In genomic region chr9:20041717-20042116, GRCh38 we compare ENCODE assay signal across 14 cellular contexts.
DNase-seq lines count a peak whose midpoint lies in the region; ATAC-seq and TF ChIP-seq lines count a peak whose summit lies in the region.
"Had no signal": no experiment of that assay in that cellular context is flagged by ENCODE, and none has a peak within 500 bp of the region (broad histone marks: within the 10 kb centered on the region; RNA-seq: fewer than 3 reads in every experiment).

No MANE protein-coding gene starts in this region.

- no peaks in the 10 kb centered on the region for H3K27me3 ChIP-seq in foreskin keratinocyte
- H3K27me3 ChIP-seq: cardiac muscle cell had no signal

- peaks cover 57% of the 10 kb centered on the region for H3K4me1 Mint-ChIP-seq in WTC11
- peaks cover 34% of the 10 kb centered on the region for H3K4me1 Mint-ChIP-seq in stimulated activated effector memory CD8-positive, alpha-beta T cell treated with anti-CD3 and anti-CD28 coated beads, Interleukin-12 subunit alpha, Interleukin-12 subunit beta, amount 100 ng/mL, for 72 hours

- no peaks in the 10 kb centered on the region for H3K9me3 Mint-ChIP-seq in WTC11
- H3K9me3 Mint-ChIP-seq in stimulated activated effector memory CD8-positive, alpha-beta T cell treated with anti-CD3 and anti-CD28 coated beads, Interleukin-12 subunit alpha, Interleukin-12 subunit beta, amount 100 ng/mL, for 72 hours = no peaks in the 10 kb centered on the region
- H3K9me3 Mint-ChIP-seq: activated CD4-positive, alpha-beta memory T cell treated with anti-CD3 and anti-CD28 coated beads, Interleukin-2, amount 10 ng/mL, durations not matched to agents 7 days and 5 days; activated naive CD4-positive, alpha-beta T cell treated with anti-CD3 and anti-CD28 coated beads for 36 hours; memory B cell had no signal

- ATAC-seq in WTC11 = peak; percentile 6
- peak; percentile 55 for ATAC-seq in stimulated activated effector memory CD8-positive, alpha-beta T cell treated with anti-CD3 and anti-CD28 coated beads, Interleukin-12 subunit alpha, Interleukin-12 subunit beta, amount 100 ng/mL, for 72 hours
- no peak for ATAC-seq in GM21447 (IDR thresholded peaks at IDR 0.05; ENCODE audit: unreplicated experiment)
- ATAC-seq in foreskin keratinocyte = no peak

- peaks cover 10% of the 10 kb centered on the region for H3K27me3 Mint-ChIP-seq in WTC11 (ENCODE audit: low read depth)
- H3K27me3 Mint-ChIP-seq: activated CD4-positive, alpha-beta memory T cell treated with anti-CD3 and anti-CD28 coated beads, Interleukin-2, amount 10 ng/mL, durations not matched to agents 7 days and 5 days had no signal

- TF ChIP-seq CTCF in WTC11 (IDR thresholded peaks at IDR 0.05) (no peak), foreskin keratinocyte (conservative IDR thresholded peaks at IDR 0.05) (no peak)

- H3K36me3 Mint-ChIP-seq in WTC11 = no peaks in the 10 kb centered on the region
- no peaks in the 10 kb centered on the region for H3K36me3 Mint-ChIP-seq in stimulated activated effector memory CD8-positive, alpha-beta T cell treated with anti-CD3 and anti-CD28 coated beads, Interleukin-12 subunit alpha, Interleukin-12 subunit beta, amount 100 ng/mL, for 72 hours
- H3K36me3 Mint-ChIP-seq: memory B cell had no signal

- peak; percentile 3 for DNase-seq in activated CD8-positive, alpha-beta memory T cell treated with anti-CD3 and anti-CD28 coated beads, Interleukin-2, amount 50 U/mL, for 1 hour (ENCODE audit: extremely low read depth)
- no peak for DNase-seq in activated CD8-positive, alpha-beta memory T cell treated with anti-CD3 and anti-CD28 coated beads for 24 hours
- DNase-seq in NCI-H128 (lab: John Stamatoyannopoulos, UW; ENCODE audit: unreplicated experiment) = peak; percentile 96
- DNase-seq in WTC11 (ENCODE audit: low spot score) = no peak
- no peak for DNase-seq in stimulated activated effector memory CD8-positive, alpha-beta T cell treated with anti-CD3 and anti-CD28 coated beads, Interleukin-12 subunit alpha, Interleukin-12 subunit beta, amount 100 ng/mL, for 72 hours (ENCODE audit: low spot score in 2 of 2)
- DNase-seq in HuH-7.5 (ENCODE audit: low spot score) = no peak
- DNase-seq in foreskin keratinocyte = no peak
- DNase-seq: activated CD4-positive, alpha-beta memory T cell treated with anti-CD3 and anti-CD28 coated beads, Interleukin-2, amount 10 ng/mL, durations not matched to agents 7 days and 5 days; activated naive CD4-positive, alpha-beta T cell treated with anti-CD3 and anti-CD28 coated beads for 36 hours; foreskin melanocyte had no signal

- POLR2A ChIA-PET in WTC11 (lab: Charles Lee) = no interaction called here

- no peaks in the 10 kb centered on the region for H3K4me1 ChIP-seq in foreskin keratinocyte

- CTCF ChIA-PET in WTC11 (lab: Charles Lee) = no interaction called here

- no peak overlapping the region for H3K27ac ChIP-seq in foreskin keratinocyte
- H3K27ac ChIP-seq: cardiac muscle cell, SK-N-MC had no signal

- H3K27ac Mint-ChIP-seq in WTC11 = no peak overlapping the region
- H3K27ac Mint-ChIP-seq in stimulated activated effector memory CD8-positive, alpha-beta T cell treated with anti-CD3 and anti-CD28 coated beads, Interleukin-12 subunit alpha, Interleukin-12 subunit beta, amount 100 ng/mL, for 72 hours = no peak overlapping the region
- H3K27ac Mint-ChIP-seq: activated naive CD4-positive, alpha-beta T cell treated with anti-CD3 and anti-CD28 coated beads for 36 hours; memory B cell had no signal

- H3K4me3 Mint-ChIP-seq in WTC11 = 0 out of 2 replicates have a peak overlapping the region, but pooled peaks have one; percentile 10
- H3K4me3 Mint-ChIP-seq in stimulated activated effector memory CD8-positive, alpha-beta T cell treated with anti-CD3 and anti-CD28 coated beads, Interleukin-12 subunit alpha, Interleukin-12 subunit beta, amount 100 ng/mL, for 72 hours = no peak overlapping the region
- H3K4me3 Mint-ChIP-seq: activated CD4-positive, alpha-beta memory T cell treated with anti-CD3 and anti-CD28 coated beads, Interleukin-2, amount 10 ng/mL, durations not matched to agents 7 days and 5 days; activated naive CD4-positive, alpha-beta T cell treated with anti-CD3 and anti-CD28 coated beads for 36 hours; memory B cell had no signal

TF ChIP-seq in WTC11, 78 proteins besides CTCF, POLR2A, EP300 and RAD21:
- TF ChIP-seq TP53 (CRISPR knock-in tag; IDR thresholded peaks at IDR 0.05) (no peak), SMAD4 (CRISPR knock-in tag; IDR thresholded peaks at IDR 0.05) (no peak), ZNF532 (CRISPR knock-in tag; IDR thresholded peaks at IDR 0.05; ENCODE audit: borderline replicate concordance) (no peak), TEAD4 (CRISPR knock-in tag; IDR thresholded peaks at IDR 0.05) (no peak)

Comparison
In these comparisons a context has a peak if more than half of its experiments do, and no peak if none do; other contexts are left out.
1. DNase-seq: peak in activated CD8-positive, alpha-beta memory T cell treated with anti-CD3 and anti-CD28 coated beads, Interleukin-2, amount 50 U/mL, for 1 hour (single experiment) and NCI-H128 (single experiment); none in activated CD8-positive, alpha-beta memory T cell treated with anti-CD3 and anti-CD28 coated beads for 24 hours (single experiment), WTC11 (single experiment), stimulated activated effector memory CD8-positive, alpha-beta T cell treated with anti-CD3 and anti-CD28 coated beads, Interleukin-12 subunit alpha, Interleukin-12 subunit beta, amount 100 ng/mL, for 72 hours (0 of 2), HuH-7.5 (single experiment) and foreskin keratinocyte (0 of 2).
2. ATAC-seq: peak in WTC11 (single experiment) and stimulated activated effector memory CD8-positive, alpha-beta T cell treated with anti-CD3 and anti-CD28 coated beads, Interleukin-12 subunit alpha, Interleukin-12 subunit beta, amount 100 ng/mL, for 72 hours (single experiment); none in GM21447 (single experiment) and foreskin keratinocyte (single experiment).